ENCODE assay signal across 1 cellular context in the genomic region with DNA sequence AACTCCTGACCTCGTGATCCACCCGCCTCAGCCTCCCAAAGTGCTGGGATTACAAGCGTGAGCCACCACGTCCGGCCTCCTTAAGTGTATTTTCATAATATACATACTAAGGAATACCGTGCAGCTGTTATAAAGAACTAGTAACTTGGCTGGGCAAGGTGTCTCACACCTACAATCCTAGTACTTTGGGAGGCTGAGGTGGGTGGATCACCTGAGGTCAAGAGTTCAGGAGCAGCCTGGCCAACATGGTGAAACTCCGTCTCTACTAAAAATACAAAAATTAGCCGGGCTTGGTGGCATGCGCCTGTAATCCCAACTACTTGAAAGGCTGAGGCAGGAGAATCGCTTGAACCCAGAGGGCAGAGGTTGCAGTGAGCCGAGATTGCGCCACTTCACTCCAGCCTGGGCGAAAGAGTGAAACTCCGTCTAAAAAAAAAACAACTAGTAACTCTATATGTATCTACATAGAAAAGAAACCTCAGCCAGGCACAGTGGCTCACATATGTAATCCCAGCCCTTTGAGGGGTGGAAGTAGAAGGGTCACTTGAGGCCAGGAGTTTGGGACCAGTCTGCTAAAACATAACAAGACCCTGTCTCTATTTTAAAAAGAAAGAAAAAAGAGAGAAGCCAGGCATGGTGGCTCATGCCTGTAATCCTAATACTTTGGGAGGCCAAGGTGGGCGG.
TF ChIP-seq lines count a peak whose summit lies in the region.
"Not testable (repeated sequence)": the region's sequence is repeated elsewhere in the genome, so short reads cannot be mapped to it uniquely, and the experiment has no call there.

No MANE protein-coding gene starts in this region.

TF ChIP-seq in HepG2, 621 proteins besides CTCF, POLR2A, EP300 and RAD21 (continued from another document and continues in another):
- TF ChIP-seq, protein P1, sequence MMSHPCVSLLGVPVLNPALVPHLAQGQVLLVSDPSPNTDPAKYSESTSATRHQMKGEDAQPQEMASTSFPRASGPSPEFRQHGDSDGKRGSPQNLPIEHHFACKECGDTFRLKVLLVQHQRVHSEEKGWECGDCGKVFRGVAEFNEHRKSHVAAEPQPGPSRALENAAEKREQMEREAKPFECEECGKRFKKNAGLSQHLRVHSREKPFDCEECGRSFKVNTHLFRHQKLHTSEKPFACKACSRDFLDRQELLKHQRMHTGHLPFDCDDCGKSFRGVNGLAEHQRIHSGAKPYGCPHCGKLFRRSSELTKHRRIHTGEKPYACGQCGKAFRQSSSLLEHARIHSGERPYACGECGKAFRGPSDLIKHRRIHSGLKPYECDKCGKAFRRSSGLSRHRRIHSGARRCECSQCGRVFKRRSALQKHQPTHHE (CRISPR knock-in tag; IDR thresholded peaks at IDR 0.05; ENCODE audit: borderline replicate concordance), result peak; percentile 21; the same call in 1 of the 2 replicates
- peak; percentile 64; the same call in 1 of the 2 replicates for TF ChIP-seq CAMTA2 (CRISPR knock-in tag; IDR thresholded peaks at IDR 0.05; ENCODE audit: borderline replicate concordance)
- TF ChIP-seq ZNF75D (CRISPR knock-in tag; IDR thresholded peaks at IDR 0.05; ENCODE audit: borderline replicate concordance), result 0 out of 2 replicates have a peak, but pooled peaks have one; percentile 63
- TF ChIP-seq PITX1 (CRISPR knock-in tag; IDR thresholded peaks at IDR 0.05), result peak; percentile 79; the same call in 1 of the 2 replicates
- TF ChIP-seq ZSCAN29 (CRISPR knock-in tag; conservative IDR thresholded peaks at IDR 0.05), result peak; percentile 75; the same call in 1 of the 2 replicates
- TF ChIP-seq NR2F2 (IDR thresholded peaks at IDR 0.05; ENCODE audit: borderline replicate concordance, low read depth), result peak; percentile 27; the same call in 1 of the 2 replicates
- 0 out of 2 replicates have a peak, but pooled peaks have one; percentile 26 for TF ChIP-seq SOX13 (IDR thresholded peaks at IDR 0.05)
- TF ChIP-seq SOX13 (CRISPR knock-in tag; conservative IDR thresholded peaks at IDR 0.05 in 1 of 2, IDR thresholded peaks at IDR 0.05 in 1 of 2), result not testable (repeated sequence)
- peak; percentile 24; the same call in 1 of the 2 replicates for TF ChIP-seq LCORL (IDR thresholded peaks at IDR 0.05)
- TF ChIP-seq LCORL (CRISPR knock-in tag; IDR thresholded peaks at IDR 0.05), result peak; percentile 80
- 0 out of 2 replicates have a peak, but pooled peaks have one; percentile 41 for TF ChIP-seq ZNF83 (CRISPR knock-in tag; IDR thresholded peaks at IDR 0.05; ENCODE audit: borderline replicate concordance)
- TF ChIP-seq, protein P2, sequence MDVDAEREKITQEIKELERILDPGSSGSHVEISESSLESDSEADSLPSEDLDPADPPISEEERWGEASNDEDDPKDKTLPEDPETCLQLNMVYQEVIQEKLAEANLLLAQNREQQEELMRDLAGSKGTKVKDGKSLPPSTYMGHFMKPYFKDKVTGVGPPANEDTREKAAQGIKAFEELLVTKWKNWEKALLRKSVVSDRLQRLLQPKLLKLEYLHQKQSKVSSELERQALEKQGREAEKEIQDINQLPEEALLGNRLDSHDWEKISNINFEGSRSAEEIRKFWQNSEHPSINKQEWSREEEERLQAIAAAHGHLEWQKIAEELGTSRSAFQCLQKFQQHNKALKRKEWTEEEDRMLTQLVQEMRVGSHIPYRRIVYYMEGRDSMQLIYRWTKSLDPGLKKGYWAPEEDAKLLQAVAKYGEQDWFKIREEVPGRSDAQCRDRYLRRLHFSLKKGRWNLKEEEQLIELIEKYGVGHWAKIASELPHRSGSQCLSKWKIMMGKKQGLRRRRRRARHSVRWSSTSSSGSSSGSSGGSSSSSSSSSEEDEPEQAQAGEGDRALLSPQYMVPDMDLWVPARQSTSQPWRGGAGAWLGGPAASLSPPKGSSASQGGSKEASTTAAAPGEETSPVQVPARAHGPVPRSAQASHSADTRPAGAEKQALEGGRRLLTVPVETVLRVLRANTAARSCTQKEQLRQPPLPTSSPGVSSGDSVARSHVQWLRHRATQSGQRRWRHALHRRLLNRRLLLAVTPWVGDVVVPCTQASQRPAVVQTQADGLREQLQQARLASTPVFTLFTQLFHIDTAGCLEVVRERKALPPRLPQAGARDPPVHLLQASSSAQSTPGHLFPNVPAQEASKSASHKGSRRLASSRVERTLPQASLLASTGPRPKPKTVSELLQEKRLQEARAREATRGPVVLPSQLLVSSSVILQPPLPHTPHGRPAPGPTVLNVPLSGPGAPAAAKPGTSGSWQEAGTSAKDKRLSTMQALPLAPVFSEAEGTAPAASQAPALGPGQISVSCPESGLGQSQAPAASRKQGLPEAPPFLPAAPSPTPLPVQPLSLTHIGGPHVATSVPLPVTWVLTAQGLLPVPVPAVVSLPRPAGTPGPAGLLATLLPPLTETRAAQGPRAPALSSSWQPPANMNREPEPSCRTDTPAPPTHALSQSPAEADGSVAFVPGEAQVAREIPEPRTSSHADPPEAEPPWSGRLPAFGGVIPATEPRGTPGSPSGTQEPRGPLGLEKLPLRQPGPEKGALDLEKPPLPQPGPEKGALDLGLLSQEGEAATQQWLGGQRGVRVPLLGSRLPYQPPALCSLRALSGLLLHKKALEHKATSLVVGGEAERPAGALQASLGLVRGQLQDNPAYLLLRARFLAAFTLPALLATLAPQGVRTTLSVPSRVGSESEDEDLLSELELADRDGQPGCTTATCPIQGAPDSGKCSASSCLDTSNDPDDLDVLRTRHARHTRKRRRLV (CRISPR knock-in tag; IDR thresholded peaks at IDR 0.05), result 0 out of 2 replicates have a peak, but pooled peaks have one; percentile 21
- 0 out of 2 replicates have a peak, but pooled peaks have one; percentile 27 for TF ChIP-seq ZNF3 (CRISPR knock-in tag; IDR thresholded peaks at IDR 0.05)
- TF ChIP-seq, protein P3, sequence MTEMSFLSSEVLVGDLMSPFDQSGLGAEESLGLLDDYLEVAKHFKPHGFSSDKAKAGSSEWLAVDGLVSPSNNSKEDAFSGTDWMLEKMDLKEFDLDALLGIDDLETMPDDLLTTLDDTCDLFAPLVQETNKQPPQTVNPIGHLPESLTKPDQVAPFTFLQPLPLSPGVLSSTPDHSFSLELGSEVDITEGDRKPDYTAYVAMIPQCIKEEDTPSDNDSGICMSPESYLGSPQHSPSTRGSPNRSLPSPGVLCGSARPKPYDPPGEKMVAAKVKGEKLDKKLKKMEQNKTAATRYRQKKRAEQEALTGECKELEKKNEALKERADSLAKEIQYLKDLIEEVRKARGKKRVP (CRISPR knock-in tag; IDR thresholded peaks at IDR 0.05), result peak in 1 of 2 experiments; percentile 44; a peak in 1 of 4 replicates
- TF ChIP-seq ZMYM2 (CRISPR knock-in tag; IDR thresholded peaks at IDR 0.05), result peak; percentile 84; the same call in 1 of the 2 replicates
- 0 out of 2 replicates have a peak, but pooled peaks have one; percentile 40 for TF ChIP-seq ZNF34 (CRISPR knock-in tag; IDR thresholded peaks at IDR 0.05; ENCODE audit: borderline replicate concordance)
- TF ChIP-seq ZSCAN31 (CRISPR knock-in tag; IDR thresholded peaks at IDR 0.05; ENCODE audit: low read depth), result 0 out of 2 replicates have a peak, but pooled peaks have one; percentile 57
- TF ChIP-seq, protein P4, sequence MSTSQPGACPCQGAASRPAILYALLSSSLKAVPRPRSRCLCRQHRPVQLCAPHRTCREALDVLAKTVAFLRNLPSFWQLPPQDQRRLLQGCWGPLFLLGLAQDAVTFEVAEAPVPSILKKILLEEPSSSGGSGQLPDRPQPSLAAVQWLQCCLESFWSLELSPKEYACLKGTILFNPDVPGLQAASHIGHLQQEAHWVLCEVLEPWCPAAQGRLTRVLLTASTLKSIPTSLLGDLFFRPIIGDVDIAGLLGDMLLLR (CRISPR knock-in tag; IDR thresholded peaks at IDR 0.05), result 0 out of 2 replicates have a peak, but pooled peaks have one; percentile 48
- TF ChIP-seq ZNF788 (CRISPR knock-in tag; IDR thresholded peaks at IDR 0.05; ENCODE audit: borderline replicate concordance), result peak; percentile 21; the same call in 1 of the 2 replicates
- peak; percentile 44 for TF ChIP-seq ASH2L (IDR thresholded peaks at IDR 0.05; ENCODE audit: insufficient read length, low read depth, low read length)
- 0 out of 2 replicates have a peak, but pooled peaks have one; percentile 45 for TF ChIP-seq ZNF615 (CRISPR knock-in tag; IDR thresholded peaks at IDR 0.05; ENCODE audit: borderline replicate concordance)
- TF ChIP-seq FOXC1 (CRISPR knock-in tag; IDR thresholded peaks at IDR 0.05; ENCODE audit: borderline replicate concordance), result peak; percentile 36; the same call in 1 of the 2 replicates
- TF ChIP-seq MEF2D (CRISPR knock-in tag; IDR thresholded peaks at IDR 0.05), result peak; percentile 63
- TF ChIP-seq, protein P5, sequence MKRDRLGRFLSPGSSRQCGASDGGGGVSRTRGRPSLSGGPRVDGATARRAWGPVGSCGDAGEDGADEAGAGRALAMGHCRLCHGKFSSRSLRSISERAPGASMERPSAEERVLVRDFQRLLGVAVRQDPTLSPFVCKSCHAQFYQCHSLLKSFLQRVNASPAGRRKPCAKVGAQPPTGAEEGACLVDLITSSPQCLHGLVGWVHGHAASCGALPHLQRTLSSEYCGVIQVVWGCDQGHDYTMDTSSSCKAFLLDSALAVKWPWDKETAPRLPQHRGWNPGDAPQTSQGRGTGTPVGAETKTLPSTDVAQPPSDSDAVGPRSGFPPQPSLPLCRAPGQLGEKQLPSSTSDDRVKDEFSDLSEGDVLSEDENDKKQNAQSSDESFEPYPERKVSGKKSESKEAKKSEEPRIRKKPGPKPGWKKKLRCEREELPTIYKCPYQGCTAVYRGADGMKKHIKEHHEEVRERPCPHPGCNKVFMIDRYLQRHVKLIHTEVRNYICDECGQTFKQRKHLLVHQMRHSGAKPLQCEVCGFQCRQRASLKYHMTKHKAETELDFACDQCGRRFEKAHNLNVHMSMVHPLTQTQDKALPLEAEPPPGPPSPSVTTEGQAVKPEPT (CRISPR knock-in tag; IDR thresholded peaks at IDR 0.05; ENCODE audit: low read depth), result 0 out of 2 replicates have a peak, but pooled peaks have one; percentile 14
- TF ChIP-seq THAP11 (CRISPR knock-in tag; IDR thresholded peaks at IDR 0.05), result peak; percentile 45; the same call in 1 of the 2 replicates
- TF ChIP-seq, protein P6, sequence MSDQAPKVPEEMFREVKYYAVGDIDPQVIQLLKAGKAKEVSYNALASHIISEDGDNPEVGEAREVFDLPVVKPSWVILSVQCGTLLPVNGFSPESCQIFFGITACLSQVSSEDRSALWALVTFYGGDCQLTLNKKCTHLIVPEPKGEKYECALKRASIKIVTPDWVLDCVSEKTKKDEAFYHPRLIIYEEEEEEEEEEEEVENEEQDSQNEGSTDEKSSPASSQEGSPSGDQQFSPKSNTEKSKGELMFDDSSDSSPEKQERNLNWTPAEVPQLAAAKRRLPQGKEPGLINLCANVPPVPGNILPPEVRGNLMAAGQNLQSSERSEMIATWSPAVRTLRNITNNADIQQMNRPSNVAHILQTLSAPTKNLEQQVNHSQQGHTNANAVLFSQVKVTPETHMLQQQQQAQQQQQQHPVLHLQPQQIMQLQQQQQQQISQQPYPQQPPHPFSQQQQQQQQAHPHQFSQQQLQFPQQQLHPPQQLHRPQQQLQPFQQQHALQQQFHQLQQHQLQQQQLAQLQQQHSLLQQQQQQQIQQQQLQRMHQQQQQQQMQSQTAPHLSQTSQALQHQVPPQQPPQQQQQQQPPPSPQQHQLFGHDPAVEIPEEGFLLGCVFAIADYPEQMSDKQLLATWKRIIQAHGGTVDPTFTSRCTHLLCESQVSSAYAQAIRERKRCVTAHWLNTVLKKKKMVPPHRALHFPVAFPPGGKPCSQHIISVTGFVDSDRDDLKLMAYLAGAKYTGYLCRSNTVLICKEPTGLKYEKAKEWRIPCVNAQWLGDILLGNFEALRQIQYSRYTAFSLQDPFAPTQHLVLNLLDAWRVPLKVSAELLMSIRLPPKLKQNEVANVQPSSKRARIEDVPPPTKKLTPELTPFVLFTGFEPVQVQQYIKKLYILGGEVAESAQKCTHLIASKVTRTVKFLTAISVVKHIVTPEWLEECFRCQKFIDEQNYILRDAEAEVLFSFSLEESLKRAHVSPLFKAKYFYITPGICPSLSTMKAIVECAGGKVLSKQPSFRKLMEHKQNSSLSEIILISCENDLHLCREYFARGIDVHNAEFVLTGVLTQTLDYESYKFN (CRISPR knock-in tag; conservative IDR thresholded peaks at IDR 0.05), result peak; percentile 68
- TF ChIP-seq ZNF343 (CRISPR knock-in tag; IDR thresholded peaks at IDR 0.05), result peak; percentile 64; the same call in 1 of the 2 replicates
- TF ChIP-seq ZNF556 (CRISPR knock-in tag; IDR thresholded peaks at IDR 0.05; ENCODE audit: borderline replicate concordance), result peak; percentile 92; the same call in 1 of the 2 replicates
- peak; percentile 66 for TF ChIP-seq SAP130 (CRISPR knock-in tag; IDR thresholded peaks at IDR 0.05; ENCODE audit: low read depth)
- TF ChIP-seq, protein P7, sequence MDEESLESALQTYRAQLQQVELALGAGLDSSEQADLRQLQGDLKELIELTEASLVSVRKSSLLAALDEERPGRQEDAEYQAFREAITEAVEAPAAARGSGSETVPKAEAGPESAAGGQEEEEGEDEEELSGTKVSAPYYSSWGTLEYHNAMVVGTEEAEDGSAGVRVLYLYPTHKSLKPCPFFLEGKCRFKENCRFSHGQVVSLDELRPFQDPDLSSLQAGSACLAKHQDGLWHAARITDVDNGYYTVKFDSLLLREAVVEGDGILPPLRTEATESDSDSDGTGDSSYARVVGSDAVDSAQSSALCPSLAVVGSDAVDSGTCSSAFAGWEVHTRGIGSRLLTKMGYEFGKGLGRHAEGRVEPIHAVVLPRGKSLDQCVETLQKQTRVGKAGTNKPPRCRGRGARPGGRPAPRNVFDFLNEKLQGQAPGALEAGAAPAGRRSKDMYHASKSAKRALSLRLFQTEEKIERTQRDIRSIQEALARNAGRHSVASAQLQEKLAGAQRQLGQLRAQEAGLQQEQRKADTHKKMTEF (CRISPR knock-in tag; IDR thresholded peaks at IDR 0.05), result peak; percentile 64; the same call in 1 of the 2 replicates
- TF ChIP-seq, protein P8, sequence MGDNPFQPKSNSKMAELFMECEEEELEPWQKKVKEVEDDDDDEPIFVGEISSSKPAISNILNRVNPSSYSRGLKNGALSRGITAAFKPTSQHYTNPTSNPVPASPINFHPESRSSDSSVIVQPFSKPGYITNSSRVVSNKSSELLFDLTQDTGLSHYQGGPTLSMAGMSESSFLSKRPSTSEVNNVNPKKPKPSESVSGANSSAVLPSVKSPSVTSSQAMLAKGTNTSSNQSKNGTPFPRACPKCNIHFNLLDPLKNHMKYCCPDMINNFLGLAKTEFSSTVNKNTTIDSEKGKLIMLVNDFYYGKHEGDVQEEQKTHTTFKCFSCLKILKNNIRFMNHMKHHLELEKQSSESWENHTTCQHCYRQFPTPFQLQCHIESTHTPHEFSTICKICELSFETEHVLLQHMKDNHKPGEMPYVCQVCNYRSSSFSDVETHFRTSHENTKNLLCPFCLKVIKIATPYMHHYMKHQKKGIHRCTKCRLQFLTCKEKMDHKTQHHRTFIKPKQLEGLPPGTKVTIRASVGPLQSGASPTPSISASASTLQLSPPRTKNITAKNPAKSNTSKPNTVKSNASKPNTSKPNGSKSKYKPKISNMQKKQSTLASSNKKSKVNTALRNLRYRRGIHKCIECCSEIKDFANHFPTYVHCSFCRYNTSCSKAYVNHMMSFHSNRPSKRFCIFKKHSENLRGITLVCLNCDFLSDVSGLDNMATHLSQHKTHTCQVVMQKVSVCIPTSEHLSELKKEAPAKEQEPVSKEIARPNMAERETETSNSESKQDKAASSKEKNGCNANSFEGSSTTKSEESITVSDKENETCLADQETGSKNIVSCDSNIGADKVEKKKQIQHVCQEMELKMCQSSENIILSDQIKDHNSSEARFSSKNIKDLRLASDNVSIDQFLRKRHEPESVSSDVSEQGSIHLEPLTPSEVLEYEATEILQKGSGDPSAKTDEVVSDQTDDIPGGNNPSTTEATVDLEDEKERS (CRISPR knock-in tag; IDR thresholded peaks at IDR 0.05), result peak; percentile 92
- peak; percentile 86 for TF ChIP-seq GFI1 (CRISPR knock-in tag; IDR thresholded peaks at IDR 0.05; ENCODE audit: borderline replicate concordance)
- 0 out of 2 replicates have a peak, but pooled peaks have one; percentile 33 for TF ChIP-seq RBAK (CRISPR knock-in tag; IDR thresholded peaks at IDR 0.05)
- TF ChIP-seq ZNF781 (CRISPR knock-in tag; IDR thresholded peaks at IDR 0.05; ENCODE audit: borderline replicate concordance, not compliant biosample characterization), result peak; percentile 29
- peak; percentile 46; the same call in 1 of the 2 replicates for TF ChIP-seq REPIN1 (CRISPR knock-in tag; IDR thresholded peaks at IDR 0.05; ENCODE audit: borderline replicate concordance, low read depth)
- TF ChIP-seq ZNF121 (CRISPR knock-in tag; IDR thresholded peaks at IDR 0.05), result peak; percentile 79; the same call in 1 of the 2 replicates
- peak; percentile 63 for TF ChIP-seq TEAD3 (CRISPR knock-in tag; optimal IDR thresholded peaks at IDR 0.05; ENCODE audit: borderline replicate concordance)
